In genomic region chr1:207873055-207873890, GRCh38 we compare ENCODE assay signal across 1 cellular context.
TF ChIP-seq lines count a peak whose summit lies in the region.

No MANE protein-coding gene starts in this region.

TF ChIP-seq in K562, 482 proteins besides CTCF, POLR2A, EP300 and RAD21 (continued from another document and continues in another):
- TF ChIP-seq NCOA2 (IDR thresholded peaks at IDR 0.05; ENCODE audit: partially characterized antibody in 2 of 2): no peak
- no peak for TF ChIP-seq SRF (CRISPR knock-in tag; IDR thresholded peaks at IDR 0.05)
- peak; percentile 80; the same call in 1 of the 2 replicates for TF ChIP-seq ESRRA (IDR thresholded peaks at IDR 0.05; ENCODE audit: borderline replicate concordance, low read depth)
- no peak for TF ChIP-seq SP1 (CRISPR knock-in tag; IDR thresholded peaks at IDR 0.05)
- no peak for TF ChIP-seq TCF15 (CRISPR knock-in tag; IDR thresholded peaks at IDR 0.05)
- no peak for TF ChIP-seq ZNF280A (IDR thresholded peaks at IDR 0.05; ENCODE audit: low read depth, partially characterized antibody)
- TF ChIP-seq NCOA1 (IDR thresholded peaks at IDR 0.05; ENCODE audit: low read depth): no peak
- TF ChIP-seq ZNF436 (CRISPR knock-in tag; IDR thresholded peaks at IDR 0.05): no peak
- no peak for TF ChIP-seq PRPF4 (IDR thresholded peaks at IDR 0.05; ENCODE audit: insufficient read depth, low read depth, low read length, poor library complexity, severe bottlenecking)
- no peak for TF ChIP-seq E2F5 (CRISPR knock-in tag; IDR thresholded peaks at IDR 0.05)
- TF ChIP-seq ELF1 (tag; IDR thresholded peaks at IDR 0.05): no peak
- TF ChIP-seq TEAD4 (IDR thresholded peaks at IDR 0.05; ENCODE audit: low read length): peak; percentile 90
- no peak for TF ChIP-seq TEAD4 (CRISPR knock-in tag; IDR thresholded peaks at IDR 0.05; ENCODE audit: borderline replicate concordance)
- TF ChIP-seq PYGO2 (tag; IDR thresholded peaks at IDR 0.05): no peak
- TF ChIP-seq CCAR2 (IDR thresholded peaks at IDR 0.05; ENCODE audit: low read depth, low read length): no peak
- TF ChIP-seq PTRF (tag; IDR thresholded peaks at IDR 0.05): no peak
- TF ChIP-seq CHD7 (IDR thresholded peaks at IDR 0.05; ENCODE audit: low read depth, low read length): no peak
- TF ChIP-seq ZKSCAN3 (CRISPR knock-in tag; IDR thresholded peaks at IDR 0.05): no peak
- TF ChIP-seq ZKSCAN8 (CRISPR knock-in tag; IDR thresholded peaks at IDR 0.05): no peak
- no peak for TF ChIP-seq ZNF165 (CRISPR knock-in tag; IDR thresholded peaks at IDR 0.05; ENCODE audit: borderline replicate concordance)
- no peak for TF ChIP-seq STAG1 (CRISPR knock-in tag; IDR thresholded peaks at IDR 0.05; ENCODE audit: borderline replicate concordance)
- TF ChIP-seq KAT8 (IDR thresholded peaks at IDR 0.05; ENCODE audit: low read depth): no peak
- TF ChIP-seq VEZF1 (CRISPR knock-in tag; IDR thresholded peaks at IDR 0.05): peak; percentile 65; the same call in 1 of the 2 replicates
- TF ChIP-seq ZBTB2 (IDR thresholded peaks at IDR 0.05): no peak; the same call in 1 of the 2 replicates
- TF ChIP-seq ATF6 (CRISPR knock-in tag; IDR thresholded peaks at IDR 0.05): no peak
- TF ChIP-seq BRF1 (IDR thresholded peaks at IDR 0.05; ENCODE audit: borderline replicate concordance, extremely low read depth, insufficient read length): no peak
- no peak for TF ChIP-seq CREBBP (IDR thresholded peaks at IDR 0.05; ENCODE audit: low read depth, low read length)
- 0 out of 2 replicates have a peak, but pooled peaks have one; percentile 28 for TF ChIP-seq ZNF134 (CRISPR knock-in tag; conservative IDR thresholded peaks at IDR 0.05)
- no peak for TF ChIP-seq LARP7 (IDR thresholded peaks at IDR 0.05)
- TF ChIP-seq ASH1L (IDR thresholded peaks at IDR 0.05; ENCODE audit: borderline replicate concordance, low read depth, partially characterized antibody): no peak
- no peak for TF ChIP-seq HNRNPH1 (optimal IDR thresholded peaks at IDR 0.05; ENCODE audit: low read depth, low read length)
- TF ChIP-seq MXD1 (CRISPR knock-in tag; IDR thresholded peaks at IDR 0.05; ENCODE audit: borderline replicate concordance, poor library complexity, severe bottlenecking): no peak
- no peak for TF ChIP-seq ZNF174 (CRISPR knock-in tag; IDR thresholded peaks at IDR 0.05)
- no peak for TF ChIP-seq HCFC1 (IDR thresholded peaks at IDR 0.05; ENCODE audit: low read depth, low read length)
- no peak for TF ChIP-seq CHAMP1 (IDR thresholded peaks at IDR 0.05)
- TF ChIP-seq SNRNP70 (optimal IDR thresholded peaks at IDR 0.05; ENCODE audit: low read depth, low read length): no peak
- peak; percentile 55 to 67; a peak in 2 of 4 replicates for TF ChIP-seq KDM1A (IDR thresholded peaks at IDR 0.05)
- TF ChIP-seq NELFE (IDR thresholded peaks at IDR 0.05; ENCODE audit: insufficient read depth, insufficient read length): no peak
- peak; percentile 64; the same call in 1 of the 2 replicates for TF ChIP-seq PML (IDR thresholded peaks at IDR 0.05; ENCODE audit: low read length)
